23 cellular contexts compared by ENCODE assay signal in the genomic region with DNA sequence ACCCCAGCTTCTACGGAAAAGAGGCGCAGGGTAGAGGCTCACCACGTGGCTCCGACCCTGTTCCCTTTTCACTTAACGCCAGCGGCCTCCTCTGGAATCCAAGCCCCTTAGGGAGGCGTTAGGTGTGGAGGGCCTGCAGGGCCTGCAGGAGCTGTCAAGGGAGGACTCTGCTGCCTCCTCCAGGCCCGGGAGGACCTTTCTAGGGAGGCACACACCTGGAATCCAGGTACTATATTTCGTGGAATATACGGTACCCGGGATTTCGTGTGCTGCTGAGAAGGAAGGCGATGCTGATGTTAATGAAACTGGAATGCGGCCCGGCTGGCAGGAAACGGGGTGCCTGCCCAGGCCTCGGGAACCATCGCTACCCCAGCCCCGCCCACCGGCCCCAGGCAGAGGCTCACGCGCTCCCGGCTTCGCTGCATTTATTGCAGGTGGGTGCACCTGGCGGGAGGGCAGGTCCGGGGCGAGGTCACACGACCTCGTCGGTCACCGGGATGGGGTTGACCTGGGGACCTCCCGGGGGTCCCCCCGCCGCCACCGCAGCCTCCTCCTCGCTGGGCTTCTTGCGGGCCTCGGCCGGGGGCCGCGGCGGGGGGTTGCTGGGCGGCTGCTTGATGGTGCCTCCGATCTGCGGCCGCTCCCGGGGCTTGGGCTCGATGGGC. TPM values are rescaled to one million over a fixed set of nuclear protein-coding genes. Genes with fewer than 3 reads are reported as not detected.
"Had no signal": no experiment of that assay in that cellular context is flagged by ENCODE, and none has a peak within 500 bp of the region (broad histone marks: within the 10 kb centered on the region; RNA-seq: fewer than 3 reads in every experiment).

No MANE protein-coding gene starts in this region.

- H3K27ac ChIP-seq: breast epithelium, coronary artery, gastrocnemius medialis, left lung, pancreas, tibial artery, VCaP had no signal

- H3K4me3 Mint-ChIP-seq: activated naive CD4-positive, alpha-beta T cell treated with anti-CD3 and anti-CD28 coated beads, Interleukin-2, amount 50 U/mL, for 24 hours; activated T-cell treated with anti-CD3 and anti-CD28 coated beads, Interleukin-2, amount 50 U/mL, for 72 hours had no signal

- H3K9me3 ChIP-seq: breast epithelium, gastrocnemius medialis, left lung, pancreas, tibial artery had no signal

- DNase-seq: activated CD4-positive, alpha-beta T cell treated with anti-CD3 and anti-CD28 coated beads, Interleukin-2, amount 50 U/mL, for 4 hours; activated gamma-delta T cell; activated T-cell treated with anti-CD3 and anti-CD28 coated beads, Interleukin-2, amount 50 U/mL, for 72 hours; gastrocnemius medialis; head of caudate nucleus; mammary epithelial cell; naive B cell; stimulated activated naive CD8-positive, alpha-beta T cell treated with anti-CD3 and anti-CD28 coated beads, Interleukin-15, Interleukin-2, amounts not matched to agents 100 U/mL and 50 U/mL, for 24 hours; substantia nigra; T-helper 17 cell; tibial artery had no signal

- H3K27me3 Mint-ChIP-seq: naive B cell had no signal

- H3K9me3 Mint-ChIP-seq: activated naive CD4-positive, alpha-beta T cell treated with anti-CD3 and anti-CD28 coated beads, Interleukin-2, amount 50 U/mL, for 24 hours; activated T-cell treated with anti-CD3 and anti-CD28 coated beads, Interleukin-2, amount 50 U/mL, for 72 hours; naive B cell had no signal

- H3K27me3 ChIP-seq: pancreas had no signal

- H3K4me1 ChIP-seq: gastrocnemius medialis, tibial artery had no signal

- H3K36me3 ChIP-seq: breast epithelium, gastrocnemius medialis, pancreas had no signal

- ATAC-seq: activated T-cell treated with anti-CD3 and anti-CD28 coated beads, Interleukin-2, amount 50 U/mL, for 72 hours; gastrocnemius medialis; left lung; pancreas; sciatic nerve; stimulated activated naive CD8-positive, alpha-beta T cell treated with anti-CD3 and anti-CD28 coated beads, Interleukin-15, Interleukin-2, amounts not matched to agents 100 U/mL and 50 U/mL, for 24 hours; T-helper 17 cell had no signal

- H3K4me3 ChIP-seq: breast epithelium, coronary artery, gastrocnemius medialis, left lung, pancreas, smooth muscle cell, tibial artery had no signal

- H3K27ac Mint-ChIP-seq: activated naive CD4-positive, alpha-beta T cell treated with anti-CD3 and anti-CD28 coated beads, Interleukin-2, amount 50 U/mL, for 24 hours; activated T-cell treated with anti-CD3 and anti-CD28 coated beads, Interleukin-2, amount 50 U/mL, for 72 hours had no signal

RNA-seq across cellular contexts. Expression of a gene that starts 4.6 kb away (rescaled TPM):
- total RNA-seq: activated CD8-positive, alpha-beta memory T cell treated with anti-CD3 and anti-CD28 coated beads for 36 hours; breast epithelium; gastrocnemius medialis; left lung; mammary epithelial cell; pancreas; pulmonary artery endothelial cell; sciatic nerve; smooth muscle cell; urinary bladder had no signal
- polyA plus RNA-seq: adipose tissue, smooth muscle cell had no signal

RNA-seq across cellular contexts. Expression of a gene that starts 43.3 kb away (rescaled TPM):
- total RNA-seq: mammary epithelial cell, urinary bladder had no signal
